ENCODE assay signal across 12 cellular contexts in the genomic region with DNA sequence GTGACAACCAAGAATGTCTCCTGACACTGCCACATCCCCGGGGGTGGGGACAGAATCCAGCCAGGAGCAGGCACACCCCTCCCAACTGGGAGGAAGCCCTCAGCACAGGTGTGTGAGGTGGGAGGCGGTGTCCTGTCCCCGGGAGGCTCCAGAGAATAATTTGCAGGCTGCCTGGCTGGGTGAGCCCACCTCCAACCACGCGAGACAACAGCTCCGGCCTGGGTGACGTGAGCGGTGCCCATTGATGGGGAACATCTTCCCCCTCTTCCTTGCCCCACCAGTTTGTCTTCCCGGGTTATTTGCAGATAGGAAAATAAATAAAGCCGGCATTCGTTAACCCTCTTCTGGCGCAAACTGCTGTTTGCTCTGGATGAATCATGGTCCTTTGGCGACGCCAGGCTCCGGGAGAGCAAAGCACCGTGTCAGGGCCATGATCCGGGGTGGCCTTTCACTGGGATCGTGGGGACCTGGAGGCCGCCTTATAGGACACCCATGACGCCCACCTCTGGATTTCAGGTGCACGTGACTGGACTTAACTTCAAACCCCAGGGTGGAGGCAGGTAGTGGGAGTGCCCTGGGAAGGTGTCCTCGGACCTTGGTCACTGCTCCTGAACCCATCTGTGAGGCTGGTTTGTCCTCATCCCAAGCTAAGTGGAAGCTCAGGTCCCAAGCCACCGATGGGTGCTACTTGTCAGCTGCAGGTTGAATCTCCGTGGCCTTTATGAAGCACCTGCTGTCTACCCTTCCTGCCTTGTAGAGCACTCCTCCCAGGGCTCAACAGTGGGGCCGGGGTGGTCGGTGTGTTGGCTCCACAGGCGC. TPM values are rescaled to one million over a fixed set of nuclear protein-coding genes. Genes with fewer than 3 reads are reported as not detected.
DNase-seq lines count a peak whose midpoint lies in the region; ATAC-seq and TF ChIP-seq lines count a peak whose summit lies in the region.
"Had no signal": no experiment of that assay in that cellular context is flagged by ENCODE, and none has a peak within 500 bp of the region (broad histone marks: within the 10 kb centered on the region; RNA-seq: fewer than 3 reads in every experiment).

No MANE protein-coding gene starts in this region.

- H3K27ac ChIP-seq in breast epithelium (peak overlapping the region; percentile 19 to 87), neural progenitor cell (no peak overlapping the region), thyroid gland (no peak overlapping the region)
- H3K27ac ChIP-seq: esophagus muscularis mucosa, suprapubic skin had no signal

- peaks cover 16% of the 10 kb centered on the region for H3K36me3 Mint-ChIP-seq in neural progenitor cell
- H3K36me3 Mint-ChIP-seq: memory B cell had no signal

- H3K9me3 Mint-ChIP-seq in neural progenitor cell = no peaks in the 10 kb centered on the region
- H3K9me3 Mint-ChIP-seq: memory B cell had no signal

- H3K4me1 Mint-ChIP-seq in neural progenitor cell = peaks cover 50% of the 10 kb centered on the region
- H3K4me1 Mint-ChIP-seq: memory B cell had no signal

- no peak for TF ChIP-seq POLR2A in breast epithelium (IDR thresholded peaks at IDR 0.05)
- TF ChIP-seq POLR2A in thyroid gland (IDR thresholded peaks at IDR 0.05) = no peak

- H3K4me2 ChIP-seq in neural progenitor cell = no peak overlapping the region

- peaks cover 46% of the 10 kb centered on the region for H3F3A ChIP-seq in neural progenitor cell (ENCODE audit: low read depth)

- H3K36me3 ChIP-seq in breast epithelium = peaks cover 4% of the 10 kb centered on the region
- no peaks in the 10 kb centered on the region for H3K36me3 ChIP-seq in neural progenitor cell
- H3K36me3 ChIP-seq in thyroid gland = peaks cover 19 to 29% of the 10 kb centered on the region in 2 donors

- H3K4me1 ChIP-seq in breast epithelium = no peaks in the 10 kb centered on the region
- H3K4me1 ChIP-seq in neural progenitor cell = peaks cover 23% of the 10 kb centered on the region
- H3K4me1 ChIP-seq in thyroid gland = no peaks in the 10 kb centered on the region
- H3K4me1 ChIP-seq: suprapubic skin had no signal

- peak overlapping the region; percentile 50 for H3K27ac Mint-ChIP-seq in neural progenitor cell
- H3K27ac Mint-ChIP-seq: memory B cell had no signal

- ATAC-seq in HG03097 (IDR thresholded peaks at IDR 0.05; ENCODE audit: low FRiP score, unreplicated experiment) (no peak), GM21723 (IDR thresholded peaks at IDR 0.05; ENCODE audit: unreplicated experiment) (no peak)

- no peak overlapping the region for H3K4me3 Mint-ChIP-seq in neural progenitor cell
- H3K4me3 Mint-ChIP-seq: memory B cell had no signal

- H3K27me3 ChIP-seq in breast epithelium (no peaks in the 10 kb centered on the region), neural progenitor cell (no peaks in the 10 kb centered on the region), thyroid gland (no peaks in the 10 kb centered on the region)
- H3K27me3 ChIP-seq: esophagus muscularis mucosa, suprapubic skin had no signal

- peak; percentile 27 for DNase-seq in ELF-1 (ENCODE audit: low read depth, low spot score)
- DNase-seq in NCI-H2029 (lab: John Stamatoyannopoulos, UW) = peak; percentile 75
- DNase-seq in breast epithelium (ENCODE audit: low spot score in 2 of 2) = peak in 1 of 2 donors; percentile 63
- no peak for DNase-seq in neural progenitor cell (ENCODE audit: low spot score)
- DNase-seq in thyroid gland = no peak
- DNase-seq in anterior cingulate cortex (lab: John Stamatoyannopoulos, UW) = no peak
- DNase-seq: NCI-H2081 treated with DMSO at 0.1 percent for 48 hours had no signal

- no peaks in the 10 kb centered on the region for H3K79me2 ChIP-seq in neural progenitor cell (ENCODE audit: low read depth)

- peaks cover 9% of the 10 kb centered on the region for H3K27me3 Mint-ChIP-seq in neural progenitor cell (ENCODE audit: insufficient read depth, low read depth)
- H3K27me3 Mint-ChIP-seq: memory B cell had no signal

- no peak overlapping the region for H2AFZ ChIP-seq in neural progenitor cell (replicated peaks)

- H3K9me3 ChIP-seq in breast epithelium = no peaks in the 10 kb centered on the region
- H3K9me3 ChIP-seq in neural progenitor cell (ENCODE audit: low read depth) = no peaks in the 10 kb centered on the region
- no peaks in the 10 kb centered on the region for H3K9me3 ChIP-seq in thyroid gland
- H3K9me3 ChIP-seq: esophagus muscularis mucosa, suprapubic skin had no signal

- WGBS in thyroid gland, 2 donors = 77% methylated on average over 19 to 21 of the region's 27 CpGs

- TF ChIP-seq CTCF in breast epithelium (IDR thresholded peaks at IDR 0.05) = no peak
- no peak for TF ChIP-seq CTCF in neural progenitor cell (IDR thresholded peaks at IDR 0.05)
- TF ChIP-seq CTCF in thyroid gland (IDR thresholded peaks at IDR 0.05) = no peak

- H3K4me3 ChIP-seq in breast epithelium (peak overlapping the region in 1 of 3 donors; percentile 28), neural progenitor cell (no peak overlapping the region), thyroid gland (replicated peaks in 1 of 3) (no peak overlapping the region)
- H3K4me3 ChIP-seq: esophagus muscularis mucosa, suprapubic skin had no signal

- peaks cover 28% of the 10 kb centered on the region for H4K20me1 ChIP-seq in neural progenitor cell (ENCODE audit: low read depth)

- intact Hi-C loops in breast epithelium (cut with DNase I; ENCODE audit: low total_unique reads) (loop anchor here (5.0 kb wide), 1 partner anchor 1083 kb away; no protein-coding TSS in a partner anchor), thyroid gland (cut with DNase I) (no loop called here)

- H3K9ac ChIP-seq in neural progenitor cell = no peak overlapping the region

RNA-seq across cellular contexts. Expression of a gene that starts 13.9 kb away (rescaled TPM):
- total RNA-seq in breast epithelium (100 to 1,000 TPM in 1 of 3 donors, 10 to 100 TPM in 2; 42.3 to 199 (median 99.0) TPM), neural progenitor cell (ENCODE audit: low replicate concordance) (85.0 and 94.0 TPM in 2 replicates), thyroid gland (100 to 1,000 TPM in 1 of 4 donors, 10 to 100 TPM in 3; 55.1 to 110 (median 94.6) TPM)

RNA-seq across cellular contexts. Expression of a gene that starts 20.3 kb away (rescaled TPM):
- 10 to 100 TPM; 14.1 to 25.5 (median 18.7) TPM for total RNA-seq in breast epithelium
- 11.9 and 21.6 TPM in 2 replicates for total RNA-seq in neural progenitor cell (ENCODE audit: low replicate concordance)
- total RNA-seq in thyroid gland = 10 to 100 TPM; 23.5 to 40.0 (median 26.9) TPM

RNA-seq across cellular contexts. Expression of a gene that starts 49.0 kb away (rescaled TPM):
- total RNA-seq in breast epithelium (not detected), neural progenitor cell (ENCODE audit: low replicate concordance) (0.09 TPM in 1 of 2 replicates, not detected in the other), thyroid gland (not detected)
- total RNA-seq: esophagus muscularis mucosa, suprapubic skin had no signal

Comparison
In these comparisons a context has a peak if more than half of its experiments do, and no peak if none do; other contexts are left out.
1. DNase-seq: peak in ELF-1 (single experiment) and NCI-H2029 (single experiment); none in neural progenitor cell (single experiment), thyroid gland (0 of 2) and anterior cingulate cortex (0 of 58).
2. H3K27ac ChIP-seq: peak in breast epithelium (2 of 2); none in neural progenitor cell (single experiment) and thyroid gland (0 of 3).